In genomic region chr10:8326702-8327423, GRCh38 we compare ENCODE assay signal across 15 cellular contexts.
"Had no signal": no experiment of that assay in that cellular context is flagged by ENCODE, and none has a peak within 500 bp of the region (broad histone marks: within the 10 kb centered on the region; RNA-seq: fewer than 3 reads in every experiment).

No MANE protein-coding gene starts in this region.

- H3K4me3 ChIP-seq: ovary, testis had no signal

- DNase-seq: activated CD4-positive, alpha-beta T cell treated with anti-CD3 and anti-CD28 coated beads for 4 hours; activated CD8-positive, alpha-beta memory T cell treated with anti-CD3 and anti-CD28 coated beads, Interleukin-2, amount 50 U/mL, for 4 hours; activated effector memory CD4-positive, alpha-beta T cell treated with Interleukin-2 at 50 U/mL for 16 hours; brain microvascular endothelial cell; effector memory CD4-positive, alpha-beta T cell; hippocampal formation; kidney glomerular epithelial cell; ovary; stimulated activated CD4-positive, alpha-beta T cell treated with anti-CD3 and anti-CD28 coated beads, Interleukin-12 subunit alpha, Interleukin-12 subunit beta, amount 100 ng/mL, for 4 hours; stimulated activated naive CD4-positive, alpha-beta T cell treated with Interleukin-2 at 50 U/mL for 16 hours; SW 1271; T1000; testis; WERI-Rb-1 had no signal

- H3K27me3 Mint-ChIP-seq: activated naive CD4-positive, alpha-beta T cell treated with anti-CD3 and anti-CD28 coated beads, Interleukin-2, amount 50 U/mL, for 24 hours had no signal

- H3K27me3 ChIP-seq: brain microvascular endothelial cell, ovary, testis had no signal

- H3K4me1 ChIP-seq: testis had no signal

- H3K9me3 Mint-ChIP-seq: activated naive CD4-positive, alpha-beta T cell treated with anti-CD3 and anti-CD28 coated beads, Interleukin-2, amount 50 U/mL, for 24 hours had no signal

- H3K4me3 Mint-ChIP-seq: activated naive CD4-positive, alpha-beta T cell treated with anti-CD3 and anti-CD28 coated beads, Interleukin-2, amount 50 U/mL, for 24 hours had no signal

- H3K27ac ChIP-seq: brain microvascular endothelial cell, ovary, testis, WERI-Rb-1 had no signal

- H3K36me3 ChIP-seq: brain microvascular endothelial cell, ovary, WERI-Rb-1 had no signal

- H3K9me3 ChIP-seq: ovary, testis had no signal
